Comparison of ENCODE assay signal across 36 cellular contexts in the genomic region with DNA sequence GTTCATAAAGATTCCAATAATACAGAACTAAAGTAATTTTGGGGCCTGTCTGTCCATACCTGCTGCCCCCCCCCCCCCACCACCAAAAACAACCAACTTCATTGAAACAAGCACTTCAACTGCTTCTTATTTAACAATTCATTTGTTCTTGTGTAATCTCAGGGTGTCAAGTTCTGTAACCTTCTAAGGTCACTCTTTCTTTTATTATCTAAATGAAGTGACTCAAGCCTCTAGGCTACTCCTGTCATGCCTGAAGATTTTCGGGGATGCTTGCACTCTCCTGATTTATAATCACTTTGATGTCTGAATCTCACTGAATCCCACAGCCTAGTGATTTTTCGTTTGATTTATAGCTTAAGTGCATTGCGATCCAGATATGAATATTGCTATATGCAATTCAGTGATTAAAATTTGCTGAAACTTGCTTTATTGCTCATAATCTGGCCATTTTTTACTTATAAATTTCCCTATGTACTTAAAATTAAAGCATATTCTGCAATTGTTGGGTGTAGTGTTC.
"Had no signal": no experiment of that assay in that cellular context is flagged by ENCODE, and none has a peak within 500 bp of the region (broad histone marks: within the 10 kb centered on the region; RNA-seq: fewer than 3 reads in every experiment).

No MANE protein-coding gene starts in this region.

- H3K27ac ChIP-seq: ascending aorta, cardiac muscle cell, PC-9, RWPE1, VCaP had no signal

- H3K4me3 ChIP-seq: ascending aorta, cardiac muscle cell, PC-9 had no signal

- ATAC-seq: activated CD8-positive, alpha-beta memory T cell treated with anti-CD3 and anti-CD28 coated beads, Interleukin-2, amount 10 ng/mL, durations not matched to agents 7 days and 5 days; activated T-helper 17 cell treated with anti-CD3 and anti-CD28 coated beads, Interleukin-2, amount 50 U/mL, for 72 hours; Right ventricle myocardium inferior; SK-N-SH treated with all-trans-retinoic acid at 6 μM for 48 hours had no signal

- H3K27ac Mint-ChIP-seq: activated CD4-positive, alpha-beta memory T cell treated with anti-CD3 and anti-CD28 coated beads, Interleukin-2, amount 10 ng/mL, durations not matched to agents 7 days and 5 days; activated CD8-positive, alpha-beta memory T cell treated with anti-CD3 and anti-CD28 coated beads, Interleukin-2, amount 10 ng/mL, durations not matched to agents 7 days and 5 days; activated naive CD4-positive, alpha-beta T cell treated with anti-CD3 and anti-CD28 coated beads, Interleukin-2, amount 50 U/mL, for 24 hours; activated naive CD8-positive, alpha-beta T cell treated with anti-CD3 and anti-CD28 coated beads, Interleukin-2, amount 10 ng/mL, durations not matched to agents 7 days and 5 days; activated T-helper 17 cell treated with anti-CD3 and anti-CD28 coated beads, Interleukin-2, amount 50 U/mL, for 72 hours had no signal

- H3K36me3 Mint-ChIP-seq: activated CD8-positive, alpha-beta memory T cell treated with anti-CD3 and anti-CD28 coated beads, Interleukin-2, amount 10 ng/mL, durations not matched to agents 7 days and 5 days; activated naive CD4-positive, alpha-beta T cell treated with anti-CD3 and anti-CD28 coated beads, Interleukin-2, amount 50 U/mL, for 24 hours; activated naive CD8-positive, alpha-beta T cell treated with anti-CD3 and anti-CD28 coated beads, Interleukin-2, amount 10 ng/mL, durations not matched to agents 7 days and 5 days had no signal

- DNase-seq: activated CD4-positive, alpha-beta memory T cell treated with anti-CD3 and anti-CD28 coated beads, Interleukin-2, amount 10 ng/mL, durations not matched to agents 7 days and 5 days; activated CD4-positive, alpha-beta T cell treated with anti-CD3 and anti-CD28 coated beads for 1 hour; activated CD4-positive, alpha-beta T cell treated with anti-CD3 and anti-CD28 coated beads for 48 hours; activated CD4-positive, CD25-positive, alpha-beta regulatory T cell; activated CD8-positive, alpha-beta memory T cell treated with anti-CD3 and anti-CD28 coated beads for 24 hours; activated CD8-positive, alpha-beta memory T cell treated with anti-CD3 and anti-CD28 coated beads, Interleukin-2, amount 10 ng/mL, durations not matched to agents 7 days and 5 days; activated CD8-positive, alpha-beta memory T cell treated with anti-CD3 and anti-CD28 coated beads, Interleukin-2, amount 50 U/mL, for 48 hours; activated gamma-delta T cell; activated naive CD4-positive, alpha-beta T cell treated with Interleukin-2 at 50 U/mL for 16 hours; activated naive CD8-positive, alpha-beta T cell treated with anti-CD3 and anti-CD28 coated beads, Interleukin-2, amount 10 ng/mL, durations not matched to agents 7 days and 5 days; activated T-cell treated with anti-CD3 and anti-CD28 coated beads, Interleukin-2, amount 50 U/mL, for 48 hours; amygdala; NCI-H1092 treated with DMSO at 0.1 percent for 48 hours; NCI-H1417; NCI-H146; NCI-H187; NCI-H2029 treated with DMSO at 0.1 percent for 48 hours; NCI-H2107; NCI-H2171; NCI-H510A; NCI-H526; NCI-H748 treated with DMSO at 0.1 percent for 48 hours; NK-92 treated with Interleukin-12 subunit alpha and Interleukin-12 subunit beta, amount 100 ng/mL, for 24 hours; PC-9; SIG-M5; T-helper 1 cell; T-helper 2 cell; T-helper 9 cell had no signal

- H3K36me3 ChIP-seq: ascending aorta, cardiac muscle cell had no signal

- H3K9me3 Mint-ChIP-seq: activated CD4-positive, alpha-beta memory T cell treated with anti-CD3 and anti-CD28 coated beads, Interleukin-2, amount 10 ng/mL, durations not matched to agents 7 days and 5 days; activated naive CD4-positive, alpha-beta T cell treated with anti-CD3 and anti-CD28 coated beads, Interleukin-2, amount 50 U/mL, for 24 hours; activated naive CD8-positive, alpha-beta T cell treated with anti-CD3 and anti-CD28 coated beads, Interleukin-2, amount 10 ng/mL, durations not matched to agents 7 days and 5 days; activated T-helper 17 cell treated with anti-CD3 and anti-CD28 coated beads, Interleukin-2, amount 50 U/mL, for 72 hours had no signal

- H3K4me2 ChIP-seq: PC-9 had no signal

- H2AFZ ChIP-seq: PC-9 had no signal

- H3K4me1 Mint-ChIP-seq: activated T-helper 17 cell treated with anti-CD3 and anti-CD28 coated beads, Interleukin-2, amount 50 U/mL, for 72 hours had no signal

- H3K9me3 ChIP-seq: ascending aorta had no signal

- H3K4me3 Mint-ChIP-seq: activated CD4-positive, alpha-beta memory T cell treated with anti-CD3 and anti-CD28 coated beads, Interleukin-2, amount 10 ng/mL, durations not matched to agents 7 days and 5 days; activated CD8-positive, alpha-beta memory T cell treated with anti-CD3 and anti-CD28 coated beads, Interleukin-2, amount 10 ng/mL, durations not matched to agents 7 days and 5 days; activated naive CD4-positive, alpha-beta T cell treated with anti-CD3 and anti-CD28 coated beads, Interleukin-2, amount 50 U/mL, for 24 hours; activated naive CD8-positive, alpha-beta T cell treated with anti-CD3 and anti-CD28 coated beads, Interleukin-2, amount 10 ng/mL, durations not matched to agents 7 days and 5 days; activated T-helper 17 cell treated with anti-CD3 and anti-CD28 coated beads, Interleukin-2, amount 50 U/mL, for 72 hours had no signal
